In genomic region chr2:240436626-240437180, GRCh38 we compare ENCODE assay signal across 9 cellular contexts.
A peak's percentile ranks its signal among the peaks of the same experiment; 100 is the strongest.
DNase-seq lines count a peak whose midpoint lies in the region; ATAC-seq and TF ChIP-seq lines count a peak whose summit lies in the region.
"Had no signal": no experiment of that assay in that cellular context is flagged by ENCODE, and none has a peak within 500 bp of the region (broad histone marks: within the 10 kb centered on the region; RNA-seq: fewer than 3 reads in every experiment).

No MANE protein-coding gene starts in this region.

- H4K20me1 ChIP-seq in MM.1S (ENCODE audit: insufficient read depth, low read length), result no peaks in the 10 kb centered on the region

- H3K9ac ChIP-seq in MM.1S (ENCODE audit: low read length) (no peak overlapping the region), endocrine pancreas (ENCODE audit: control insufficient read depth, insufficient read depth, low read length) (peak overlapping the region; percentile 19), muscle layer of colon (ENCODE audit: low read length) (peak overlapping the region; percentile 21)

- H3K9me2 ChIP-seq in MM.1S (replicated peaks; ENCODE audit: insufficient read depth, low read length), result no peaks in the 10 kb centered on the region

- H3K9me3 ChIP-seq in MM.1S (replicated peaks; ENCODE audit: insufficient read depth, low read length) (no peaks in the 10 kb centered on the region), endocrine pancreas (ENCODE audit: control insufficient read depth, low read length) (no peaks in the 10 kb centered on the region), muscle layer of colon (ENCODE audit: low read length) (no peaks in the 10 kb centered on the region)

- TF ChIP-seq CTCF in AG04449 (IDR thresholded peaks at IDR 0.05; ENCODE audit: insufficient read depth, low read length, missing control alignments) (no peak), MM.1S (IDR thresholded peaks at IDR 0.05; ENCODE audit: low read length) (no peak)

- no peak overlapping the region for H3K27ac ChIP-seq in MM.1S (ENCODE audit: low read length)
- H3K27ac ChIP-seq in muscle layer of colon (ENCODE audit: low read depth, low read length), result peak overlapping the region; percentile 75

- H3F3A ChIP-seq in MM.1S (ENCODE audit: insufficient read depth, low read length), result no peaks in the 10 kb centered on the region

- H2AFZ ChIP-seq in MM.1S (ENCODE audit: low read length), result no peak overlapping the region

- no peaks in the 10 kb centered on the region for H3K79me2 ChIP-seq in MM.1S (ENCODE audit: low read length)

- no peak for ATAC-seq in HG03432 (IDR thresholded peaks at IDR 0.05; ENCODE audit: unreplicated experiment)

- POLR2A ChIA-PET in AG04449 (lab: Yijun Ruan, JAX), result interaction anchor here (1.3 kb wide), 1 partner anchor 67 kb away, joined by 6 read pairs; no protein-coding TSS in a partner anchor

- peak overlapping the region; percentile 65 for H3K4me3 ChIP-seq in AG04449 (ENCODE audit: low read depth, low read length)
- H3K4me3 ChIP-seq in MM.1S (ENCODE audit: low read length), result no peak overlapping the region; the same call in 1 of the 2 replicates
- no peak overlapping the region for H3K4me3 ChIP-seq in endocrine pancreas (ENCODE audit: control insufficient read depth, insufficient read depth, low read length)
- H3K4me3 ChIP-seq in muscle layer of colon (ENCODE audit: low read depth in 1 of 2, low read length in 2 of 2), result peak overlapping the region; percentile 35 to 68

- DNase-seq in AG04449 (ENCODE audit: low read depth, low spot score) (no peak), MM.1S (no peak), cerebellar cortex (ENCODE audit: low spot score) (no peak), activated gamma-delta T cell (lab: John Stamatoyannopoulos, UW) (no peak), AG08395 (ENCODE audit: low spot score) (no peak)
- DNase-seq: stimulated activated CD4-positive, alpha-beta T cell treated with anti-CD3 and anti-CD28 coated beads, Interleukin-4, amount 100 ng/mL, for 4 hours had no signal

- H3K36me3 ChIP-seq in MM.1S (replicated peaks; ENCODE audit: insufficient read depth, low read length) (no peaks in the 10 kb centered on the region), endocrine pancreas (ENCODE audit: control insufficient read depth, insufficient read depth, low read length) (no peaks in the 10 kb centered on the region), muscle layer of colon (ENCODE audit: insufficient read depth, low read length) (no peaks in the 10 kb centered on the region)

- H3K4me2 ChIP-seq in MM.1S (ENCODE audit: low read depth, low read length), result peak overlapping the region; percentile 12; the same call in 1 of the 2 replicates

- H3K27me3 ChIP-seq in MM.1S (replicated peaks; ENCODE audit: insufficient read depth, low read length) (peaks cover 16% of the 10 kb centered on the region), endocrine pancreas (ENCODE audit: control insufficient read depth, insufficient read depth, low read length) (no peaks in the 10 kb centered on the region), muscle layer of colon (ENCODE audit: control insufficient read depth in 1 of 2, insufficient read depth in 2 of 2, low read length in 2 of 2) (peaks cover 0 to 8% of the 10 kb centered on the region in 2 donors)

- H3K4me1 ChIP-seq in MM.1S (ENCODE audit: low read length), result no peaks in the 10 kb centered on the region
- no peaks in the 10 kb centered on the region for H3K4me1 ChIP-seq in endocrine pancreas (ENCODE audit: control insufficient read depth, insufficient read depth, low read length)
- peaks cover 31% of the 10 kb centered on the region for H3K4me1 ChIP-seq in muscle layer of colon (ENCODE audit: insufficient read depth, low read length)

- CTCF ChIA-PET in AG04449 (lab: Yijun Ruan, JAX), result interaction anchor here (0.7 to 2.1 kb wide), 13 partner anchors 11 to 377 kb away, joined by 3 to 70 read pairs (median 4); no protein-coding TSS in a partner anchor

Comparison
In these comparisons a context has a peak if more than half of its experiments do, and no peak if none do; other contexts are left out.
1. H3K4me3 ChIP-seq: peak in AG04449 (single experiment) and muscle layer of colon (2 of 2); none in MM.1S (single experiment) and endocrine pancreas (single experiment).